9 cellular contexts compared by ENCODE assay signal in genomic region chr19:15280048-15280725, GRCh38. TPM values are rescaled to one million over a fixed set of nuclear protein-coding genes. Genes with fewer than 3 reads are reported as not detected.
A peak's percentile ranks its signal among the peaks of the same experiment; 100 is the strongest.
DNase-seq lines count a peak whose midpoint lies in the region; ATAC-seq and TF ChIP-seq lines count a peak whose summit lies in the region.
"Had no signal": no experiment of that assay in that cellular context is flagged by ENCODE, and none has a peak within 500 bp of the region (broad histone marks: within the 10 kb centered on the region; RNA-seq: fewer than 3 reads in every experiment).

No MANE protein-coding gene starts in this region.

- peaks cover 40 to 82% of the 10 kb centered on the region in 2 donors for H3K4me1 ChIP-seq in muscle layer of duodenum (ENCODE audit: control insufficient read depth in 1 of 2, insufficient read depth in 2 of 2, low read length in 2 of 2)

- CTCF ChIA-PET in activated CD8-positive, alpha-beta T cell treated with anti-CD3 and anti-CD28 coated beads for 36 hours (lab: Charles Lee): interaction anchor here (0.9 kb wide), 2 partner anchors 45 to 139 kb away, joined by 3 read pairs; partner anchors contain the start of gene AKAP8L
- CTCF ChIA-PET in activated CD8-positive, alpha-beta T cell treated with anti-CD3 and anti-CD28 coated beads, Interleukin-2, amount 10 ng/mL, durations not matched to agents 7 days and 5 days (lab: Charles Lee): no interaction called here

- H3K27ac Mint-ChIP-seq in activated CD8-positive, alpha-beta T cell treated with anti-CD3 and anti-CD28 coated beads for 36 hours: peak overlapping the region; percentile 32
- H3K27ac Mint-ChIP-seq in activated CD8-positive, alpha-beta T cell treated with anti-CD3 and anti-CD28 coated beads, Interleukin-2, amount 10 ng/mL, durations not matched to agents 7 days and 5 days: no peak overlapping the region
- peak overlapping the region; percentile 83 for H3K27ac Mint-ChIP-seq in type B pancreatic cell

- no peaks in the 10 kb centered on the region for H3K9me3 ChIP-seq in muscle layer of duodenum (ENCODE audit: control insufficient read depth in 1 of 2, low read length in 2 of 2)

- H3K36me3 Mint-ChIP-seq in activated CD8-positive, alpha-beta T cell treated with anti-CD3 and anti-CD28 coated beads for 36 hours (ENCODE audit: low read depth): peaks cover 1% of the 10 kb centered on the region
- H3K36me3 Mint-ChIP-seq in activated CD8-positive, alpha-beta T cell treated with anti-CD3 and anti-CD28 coated beads, Interleukin-2, amount 10 ng/mL, durations not matched to agents 7 days and 5 days (ENCODE audit: low read depth): no peaks in the 10 kb centered on the region
- H3K36me3 Mint-ChIP-seq in type B pancreatic cell: no peaks in the 10 kb centered on the region

- H3K27ac ChIP-seq in coronary artery: peak overlapping the region; percentile 64 to 78
- peak overlapping the region; percentile 79 for H3K27ac ChIP-seq in muscle layer of duodenum (ENCODE audit: low read length)

- no peaks in the 10 kb centered on the region for H3K9me3 Mint-ChIP-seq in activated CD8-positive, alpha-beta T cell treated with anti-CD3 and anti-CD28 coated beads for 36 hours
- H3K9me3 Mint-ChIP-seq in activated CD8-positive, alpha-beta T cell treated with anti-CD3 and anti-CD28 coated beads, Interleukin-2, amount 10 ng/mL, durations not matched to agents 7 days and 5 days (ENCODE audit: insufficient read depth): no peaks in the 10 kb centered on the region
- H3K9me3 Mint-ChIP-seq in type B pancreatic cell: no peaks in the 10 kb centered on the region

- no peaks in the 10 kb centered on the region for H3K27me3 Mint-ChIP-seq in activated CD8-positive, alpha-beta T cell treated with anti-CD3 and anti-CD28 coated beads for 36 hours
- H3K27me3 Mint-ChIP-seq in activated CD8-positive, alpha-beta T cell treated with anti-CD3 and anti-CD28 coated beads, Interleukin-2, amount 10 ng/mL, durations not matched to agents 7 days and 5 days (ENCODE audit: low read depth): no peaks in the 10 kb centered on the region
- H3K27me3 Mint-ChIP-seq in type B pancreatic cell: no peaks in the 10 kb centered on the region

- H3K4me1 Mint-ChIP-seq in activated CD8-positive, alpha-beta T cell treated with anti-CD3 and anti-CD28 coated beads for 36 hours (ENCODE audit: low read depth): peaks cover 88% of the 10 kb centered on the region
- H3K4me1 Mint-ChIP-seq in activated CD8-positive, alpha-beta T cell treated with anti-CD3 and anti-CD28 coated beads, Interleukin-2, amount 10 ng/mL, durations not matched to agents 7 days and 5 days (ENCODE audit: low read depth): peaks cover 55% of the 10 kb centered on the region
- H3K4me1 Mint-ChIP-seq in type B pancreatic cell (ENCODE audit: unreplicated experiment): peaks cover 69% of the 10 kb centered on the region

- H3K36me3 ChIP-seq in muscle layer of duodenum (ENCODE audit: control insufficient read depth in 1 of 2, insufficient read depth in 2 of 2, low read length in 2 of 2): no peaks in the 10 kb centered on the region

- TF ChIP-seq CTCF in activated CD8-positive, alpha-beta T cell treated with anti-CD3 and anti-CD28 coated beads for 36 hours (IDR thresholded peaks at IDR 0.05): no peak
- TF ChIP-seq CTCF in coronary artery (IDR thresholded peaks at IDR 0.05) (no peak), type B pancreatic cell (conservative IDR thresholded peaks at IDR 0.05) (no peak)

- H3K4me3 ChIP-seq in coronary artery (peak overlapping the region; percentile 43), muscle layer of duodenum (ENCODE audit: low read depth in 1 of 2, low read length in 2 of 2) (peak overlapping the region in 1 of 2 donors; percentile 3)

- H3K27me3 ChIP-seq in muscle layer of duodenum (ENCODE audit: low read depth, low read length): no peaks in the 10 kb centered on the region

- intact Hi-C loops in activated CD8-positive, alpha-beta T cell treated with anti-CD3 and anti-CD28 coated beads for 36 hours (cut with micrococcal nuclease): no loop called here

- ATAC-seq in activated CD8-positive, alpha-beta T cell treated with anti-CD3 and anti-CD28 coated beads for 36 hours: no peak
- no peak for ATAC-seq in activated CD8-positive, alpha-beta T cell treated with anti-CD3 and anti-CD28 coated beads, Interleukin-2, amount 10 ng/mL, durations not matched to agents 7 days and 5 days

- POLR2A ChIA-PET in activated CD8-positive, alpha-beta T cell treated with anti-CD3 and anti-CD28 coated beads for 36 hours (lab: Charles Lee): interaction anchor here (0.6 to 1.2 kb wide), 3 partner anchors 13 to 1181 kb away, joined by 3 read pairs; no protein-coding TSS in a partner anchor
- POLR2A ChIA-PET in activated CD8-positive, alpha-beta T cell treated with anti-CD3 and anti-CD28 coated beads, Interleukin-2, amount 10 ng/mL, durations not matched to agents 7 days and 5 days (lab: Charles Lee): interaction anchor here (1.5 kb wide), 1 partner anchor 98 kb away, joined by 4 read pairs; no protein-coding TSS in a partner anchor

- no peak for DNase-seq in activated CD8-positive, alpha-beta T cell treated with anti-CD3 and anti-CD28 coated beads for 36 hours
- no peak for DNase-seq in activated CD8-positive, alpha-beta T cell treated with anti-CD3 and anti-CD28 coated beads, Interleukin-2, amount 10 ng/mL, durations not matched to agents 7 days and 5 days
- DNase-seq in coronary artery (ENCODE audit: low spot score): peak; percentile 88
- DNase-seq in type B pancreatic cell (ENCODE audit: extremely low spot score, unreplicated experiment): no peak
- DNase-seq in 8988T: no peak
- no peak for DNase-seq in ureter (ENCODE audit: low spot score)
- DNase-seq in GDM1 (lab: John Stamatoyannopoulos, UW): no peak
- DNase-seq: AML-193 had no signal

- no peak overlapping the region for H3K4me3 Mint-ChIP-seq in activated CD8-positive, alpha-beta T cell treated with anti-CD3 and anti-CD28 coated beads for 36 hours
- H3K4me3 Mint-ChIP-seq in activated CD8-positive, alpha-beta T cell treated with anti-CD3 and anti-CD28 coated beads, Interleukin-2, amount 10 ng/mL, durations not matched to agents 7 days and 5 days: no peak overlapping the region
- peak overlapping the region; percentile 25 for H3K4me3 Mint-ChIP-seq in type B pancreatic cell

RNA-seq across cellular contexts. Expression of gene EPHX3, which starts 47.9 kb away (rescaled TPM):
- total RNA-seq in activated CD8-positive, alpha-beta T cell treated with anti-CD3 and anti-CD28 coated beads for 36 hours: not detected
- total RNA-seq in activated CD8-positive, alpha-beta T cell treated with anti-CD3 and anti-CD28 coated beads, Interleukin-2, amount 10 ng/mL, durations not matched to agents 7 days and 5 days: under 1 TPM; 0.21 to 0.29 TPM
- total RNA-seq in type B pancreatic cell (ENCODE audit: low replicate concordance): 5.1 and 9.4 TPM in 2 replicates
- 2.5 TPM for total RNA-seq in ureter

RNA-seq across cellular contexts. Expression of gene BRD4, which starts 52.2 kb away (rescaled TPM):
- 10 to 100 TPM; 94.3 to 99.6 TPM for total RNA-seq in activated CD8-positive, alpha-beta T cell treated with anti-CD3 and anti-CD28 coated beads for 36 hours
- total RNA-seq in activated CD8-positive, alpha-beta T cell treated with anti-CD3 and anti-CD28 coated beads, Interleukin-2, amount 10 ng/mL, durations not matched to agents 7 days and 5 days: 100 to 1,000 TPM; 102 to 108 TPM
- 108 and 123 TPM in 2 replicates for total RNA-seq in type B pancreatic cell (ENCODE audit: low replicate concordance)
- 134 TPM for total RNA-seq in ureter
